Comparison of ENCODE assay signal across 1 cellular context in genomic region chr6:37171970-37172812, GRCh38.
TF ChIP-seq lines count a peak whose summit lies in the region.

No MANE protein-coding gene starts in this region.

TF ChIP-seq in K562, 482 proteins besides CTCF, POLR2A, EP300 and RAD21 (continued from another document and continues in another):
- TF ChIP-seq CUX1 (CRISPR knock-in tag; IDR thresholded peaks at IDR 0.05): no peak
- TF ChIP-seq, protein P1, sequence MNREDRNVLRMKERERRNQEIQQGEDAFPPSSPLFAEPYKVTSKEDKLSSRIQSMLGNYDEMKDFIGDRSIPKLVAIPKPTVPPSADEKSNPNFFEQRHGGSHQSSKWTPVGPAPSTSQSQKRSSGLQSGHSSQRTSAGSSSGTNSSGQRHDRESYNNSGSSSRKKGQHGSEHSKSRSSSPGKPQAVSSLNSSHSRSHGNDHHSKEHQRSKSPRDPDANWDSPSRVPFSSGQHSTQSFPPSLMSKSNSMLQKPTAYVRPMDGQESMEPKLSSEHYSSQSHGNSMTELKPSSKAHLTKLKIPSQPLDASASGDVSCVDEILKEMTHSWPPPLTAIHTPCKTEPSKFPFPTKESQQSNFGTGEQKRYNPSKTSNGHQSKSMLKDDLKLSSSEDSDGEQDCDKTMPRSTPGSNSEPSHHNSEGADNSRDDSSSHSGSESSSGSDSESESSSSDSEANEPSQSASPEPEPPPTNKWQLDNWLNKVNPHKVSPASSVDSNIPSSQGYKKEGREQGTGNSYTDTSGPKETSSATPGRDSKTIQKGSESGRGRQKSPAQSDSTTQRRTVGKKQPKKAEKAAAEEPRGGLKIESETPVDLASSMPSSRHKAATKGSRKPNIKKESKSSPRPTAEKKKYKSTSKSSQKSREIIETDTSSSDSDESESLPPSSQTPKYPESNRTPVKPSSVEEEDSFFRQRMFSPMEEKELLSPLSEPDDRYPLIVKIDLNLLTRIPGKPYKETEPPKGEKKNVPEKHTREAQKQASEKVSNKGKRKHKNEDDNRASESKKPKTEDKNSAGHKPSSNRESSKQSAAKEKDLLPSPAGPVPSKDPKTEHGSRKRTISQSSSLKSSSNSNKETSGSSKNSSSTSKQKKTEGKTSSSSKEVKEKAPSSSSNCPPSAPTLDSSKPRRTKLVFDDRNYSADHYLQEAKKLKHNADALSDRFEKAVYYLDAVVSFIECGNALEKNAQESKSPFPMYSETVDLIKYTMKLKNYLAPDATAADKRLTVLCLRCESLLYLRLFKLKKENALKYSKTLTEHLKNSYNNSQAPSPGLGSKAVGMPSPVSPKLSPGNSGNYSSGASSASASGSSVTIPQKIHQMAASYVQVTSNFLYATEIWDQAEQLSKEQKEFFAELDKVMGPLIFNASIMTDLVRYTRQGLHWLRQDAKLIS (CRISPR knock-in tag; IDR thresholded peaks at IDR 0.05): peak; percentile 88
- peak; percentile 82 for TF ChIP-seq CEBPB (tag; IDR thresholded peaks at IDR 0.05)
- no peak for TF ChIP-seq TGIF2 (CRISPR knock-in tag; IDR thresholded peaks at IDR 0.05)
- TF ChIP-seq ZFP1 (CRISPR knock-in tag; IDR thresholded peaks at IDR 0.05): 0 out of 2 replicates have a peak, but pooled peaks have one; percentile 12
- no peak; the same call in 1 of the 2 replicates for TF ChIP-seq MEF2A (IDR thresholded peaks at IDR 0.05; ENCODE audit: control insufficient read depth, low read depth, low read length)
- TF ChIP-seq MAFF (IDR thresholded peaks at IDR 0.05; ENCODE audit: low read length): peak; percentile 9; the same call in 1 of the 2 replicates
- no peak for TF ChIP-seq IFI16 (CRISPR knock-in tag; IDR thresholded peaks at IDR 0.05)
- peak; percentile 89 for TF ChIP-seq ZNF395 (CRISPR knock-in tag; IDR thresholded peaks at IDR 0.05)
- TF ChIP-seq U2AF2 (optimal IDR thresholded peaks at IDR 0.05; ENCODE audit: low read depth, low read length): no peak
- no peak for TF ChIP-seq ETV5 (CRISPR knock-in tag; IDR thresholded peaks at IDR 0.05; ENCODE audit: low read depth)
- TF ChIP-seq ATF2 (CRISPR knock-in tag; IDR thresholded peaks at IDR 0.05): no peak
- TF ChIP-seq, protein P2, sequence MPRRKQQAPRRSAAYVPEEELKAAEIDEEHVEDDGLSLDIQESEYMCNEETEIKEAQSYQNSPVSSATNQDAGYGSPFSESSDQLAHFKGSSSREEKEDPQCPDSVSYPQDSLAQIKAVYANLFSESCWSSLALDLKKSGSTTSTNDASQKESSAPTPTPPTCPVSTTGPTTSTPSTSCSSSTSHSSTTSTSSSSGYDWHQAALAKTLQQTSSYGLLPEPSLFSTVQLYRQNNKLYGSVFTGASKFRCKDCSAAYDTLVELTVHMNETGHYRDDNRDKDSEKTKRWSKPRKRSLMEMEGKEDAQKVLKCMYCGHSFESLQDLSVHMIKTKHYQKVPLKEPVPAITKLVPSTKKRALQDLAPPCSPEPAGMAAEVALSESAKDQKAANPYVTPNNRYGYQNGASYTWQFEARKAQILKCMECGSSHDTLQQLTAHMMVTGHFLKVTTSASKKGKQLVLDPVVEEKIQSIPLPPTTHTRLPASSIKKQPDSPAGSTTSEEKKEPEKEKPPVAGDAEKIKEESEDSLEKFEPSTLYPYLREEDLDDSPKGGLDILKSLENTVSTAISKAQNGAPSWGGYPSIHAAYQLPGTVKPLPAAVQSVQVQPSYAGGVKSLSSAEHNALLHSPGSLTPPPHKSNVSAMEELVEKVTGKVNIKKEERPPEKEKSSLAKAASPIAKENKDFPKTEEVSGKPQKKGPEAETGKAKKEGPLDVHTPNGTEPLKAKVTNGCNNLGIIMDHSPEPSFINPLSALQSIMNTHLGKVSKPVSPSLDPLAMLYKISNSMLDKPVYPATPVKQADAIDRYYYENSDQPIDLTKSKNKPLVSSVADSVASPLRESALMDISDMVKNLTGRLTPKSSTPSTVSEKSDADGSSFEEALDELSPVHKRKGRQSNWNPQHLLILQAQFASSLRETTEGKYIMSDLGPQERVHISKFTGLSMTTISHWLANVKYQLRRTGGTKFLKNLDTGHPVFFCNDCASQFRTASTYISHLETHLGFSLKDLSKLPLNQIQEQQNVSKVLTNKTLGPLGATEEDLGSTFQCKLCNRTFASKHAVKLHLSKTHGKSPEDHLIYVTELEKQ (CRISPR knock-in tag; IDR thresholded peaks at IDR 0.05): no peak
- 0 out of 2 replicates have a peak, but pooled peaks have one; percentile 2 for TF ChIP-seq ZFX (CRISPR knock-in tag; IDR thresholded peaks at IDR 0.05)
- TF ChIP-seq HCFC1 (IDR thresholded peaks at IDR 0.05; ENCODE audit: low read depth, low read length): peak; percentile 53; the same call in 1 of the 2 replicates
- no peak for TF ChIP-seq ZFP91 (CRISPR knock-in tag; IDR thresholded peaks at IDR 0.05)
- peak; percentile 81 for TF ChIP-seq ESRRA (IDR thresholded peaks at IDR 0.05; ENCODE audit: borderline replicate concordance, low read depth)
- TF ChIP-seq, protein P3, sequence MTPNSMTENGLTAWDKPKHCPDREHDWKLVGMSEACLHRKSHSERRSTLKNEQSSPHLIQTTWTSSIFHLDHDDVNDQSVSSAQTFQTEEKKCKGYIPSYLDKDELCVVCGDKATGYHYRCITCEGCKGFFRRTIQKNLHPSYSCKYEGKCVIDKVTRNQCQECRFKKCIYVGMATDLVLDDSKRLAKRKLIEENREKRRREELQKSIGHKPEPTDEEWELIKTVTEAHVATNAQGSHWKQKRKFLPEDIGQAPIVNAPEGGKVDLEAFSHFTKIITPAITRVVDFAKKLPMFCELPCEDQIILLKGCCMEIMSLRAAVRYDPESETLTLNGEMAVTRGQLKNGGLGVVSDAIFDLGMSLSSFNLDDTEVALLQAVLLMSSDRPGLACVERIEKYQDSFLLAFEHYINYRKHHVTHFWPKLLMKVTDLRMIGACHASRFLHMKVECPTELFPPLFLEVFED (CRISPR knock-in tag; conservative IDR thresholded peaks at IDR 0.05): no peak
- TF ChIP-seq SMC3 (conservative IDR thresholded peaks at IDR 0.05; ENCODE audit: insufficient read depth, low read depth, low read length): peak; percentile 97
- no peak for TF ChIP-seq ZNF134 (CRISPR knock-in tag; conservative IDR thresholded peaks at IDR 0.05)
- peak; percentile 86 for TF ChIP-seq RB1 (IDR thresholded peaks at IDR 0.05; ENCODE audit: low read depth)
- TF ChIP-seq GTF2B (IDR thresholded peaks at IDR 0.05; ENCODE audit: extremely low read depth, insufficient read length): no peak
- peak; percentile 76 for TF ChIP-seq POLR2AphosphoS5 (IDR thresholded peaks at IDR 0.05; ENCODE audit: control insufficient read depth, insufficient read depth, low read depth, low read length)
- peak in 1 of 2 experiments; percentile 81; a peak in 1 of 3 replicates for TF ChIP-seq CBX3 (IDR thresholded peaks at IDR 0.05; ENCODE audit: borderline replicate concordance in 1 of 2, low read length in 2 of 2)
- TF ChIP-seq, protein P4, sequence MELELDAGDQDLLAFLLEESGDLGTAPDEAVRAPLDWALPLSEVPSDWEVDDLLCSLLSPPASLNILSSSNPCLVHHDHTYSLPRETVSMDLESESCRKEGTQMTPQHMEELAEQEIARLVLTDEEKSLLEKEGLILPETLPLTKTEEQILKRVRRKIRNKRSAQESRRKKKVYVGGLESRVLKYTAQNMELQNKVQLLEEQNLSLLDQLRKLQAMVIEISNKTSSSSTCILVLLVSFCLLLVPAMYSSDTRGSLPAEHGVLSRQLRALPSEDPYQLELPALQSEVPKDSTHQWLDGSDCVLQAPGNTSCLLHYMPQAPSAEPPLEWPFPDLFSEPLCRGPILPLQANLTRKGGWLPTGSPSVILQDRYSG (tag; conservative IDR thresholded peaks at IDR 0.05; ENCODE audit: low read depth): no peak
- TF ChIP-seq CAMTA2 (CRISPR knock-in tag; conservative IDR thresholded peaks at IDR 0.05): 0 out of 2 replicates have a peak, but pooled peaks have one; percentile 36
- TF ChIP-seq ZNF668 (CRISPR knock-in tag; IDR thresholded peaks at IDR 0.05): 0 out of 2 replicates have a peak, but pooled peaks have one; percentile 27
